29 cellular contexts compared by ENCODE assay signal in genomic region chr15:89201465-89202005, GRCh38. TPM values are rescaled to one million over a fixed set of nuclear protein-coding genes. Genes with fewer than 3 reads are reported as not detected.
"Had no signal": no experiment of that assay in that cellular context is flagged by ENCODE, and none has a peak within 500 bp of the region (broad histone marks: within the 10 kb centered on the region; RNA-seq: fewer than 3 reads in every experiment).

No MANE protein-coding gene starts in this region.

- H3K36me3 ChIP-seq: transverse colon had no signal

- H3K9me3 ChIP-seq: gastrocnemius medialis, psoas muscle, testis, transverse colon had no signal

- H3K9ac ChIP-seq: parathyroid adenoma had no signal

- H3K4me2 ChIP-seq: hepatocyte had no signal

- H3K4me1 ChIP-seq: psoas muscle, testis had no signal

- DNase-seq: activated CD4-positive, alpha-beta T cell treated with anti-CD3 and anti-CD28 coated beads for 1 hour; activated CD4-positive, alpha-beta T cell treated with anti-CD3 and anti-CD28 coated beads, Interleukin-2, amount 50 U/mL, for 1 hour; activated CD8-positive, alpha-beta T cell treated with anti-CD3 and anti-CD28 coated beads for 36 hours; activated gamma-delta T cell treated with Interleukin-2 at 50 U/mL for 16 hours; activated naive CD4-positive, alpha-beta T cell treated with anti-CD3 and anti-CD28 coated beads, Interleukin-2, amount 50 U/mL, for 16 hours; activated T-cell treated with anti-CD3 and anti-CD28 coated beads, Interleukin-2, amount 50 U/mL, for 4 hours; amniotic stem cell; central memory CD4-positive, alpha-beta T cell; effector memory CD4-positive, alpha-beta T cell; erythroblast; gastrocnemius medialis; left colon; naive B cell; occipital lobe; psoas muscle; stimulated activated CD4-positive, alpha-beta T cell treated with anti-CD3 and anti-CD28 coated beads, Interleukin-15, amount 100 ng/mL, for 24 hours; stimulated activated CD4-positive, alpha-beta T cell treated with anti-CD3 and anti-CD28 coated beads, Interleukin-2, amount 100 ng/mL, for 24 hours; stimulated activated naive CD4-positive, alpha-beta T cell; T-helper 17 cell; T1000; testis; transverse colon had no signal

- H3K27ac ChIP-seq: gastrocnemius medialis, hepatocyte, parathyroid adenoma, psoas muscle, testis, transverse colon had no signal

- H2AFZ ChIP-seq: hepatocyte, parathyroid adenoma had no signal

- H3K27me3 ChIP-seq: gastrocnemius medialis, hepatocyte, testis, transverse colon had no signal

- FAIRE-seq: astrocyte, colon, keratinocyte had no signal

- ATAC-seq: activated CD8-positive, alpha-beta T cell treated with anti-CD3 and anti-CD28 coated beads for 36 hours; activated T-cell treated with anti-CD3 and anti-CD28 coated beads, Interleukin-2, amount 50 U/mL, for 4 hours; activated T-helper 17 cell treated with anti-CD3 and anti-CD28 coated beads, Interleukin-2, amount 50 U/mL, for 72 hours; gastrocnemius medialis; left colon; psoas muscle; T-helper 17 cell had no signal

- H3K4me3 ChIP-seq: gastrocnemius medialis, hepatocyte, psoas muscle, testis, transverse colon had no signal

RNA-seq across cellular contexts. Expression of gene RLBP1, which starts 19.8 kb away (rescaled TPM):
- polyA plus RNA-seq: hepatocyte, keratinocyte, urinary bladder had no signal
